Comparison of ENCODE assay signal across 1 cellular context in the genomic region with DNA sequence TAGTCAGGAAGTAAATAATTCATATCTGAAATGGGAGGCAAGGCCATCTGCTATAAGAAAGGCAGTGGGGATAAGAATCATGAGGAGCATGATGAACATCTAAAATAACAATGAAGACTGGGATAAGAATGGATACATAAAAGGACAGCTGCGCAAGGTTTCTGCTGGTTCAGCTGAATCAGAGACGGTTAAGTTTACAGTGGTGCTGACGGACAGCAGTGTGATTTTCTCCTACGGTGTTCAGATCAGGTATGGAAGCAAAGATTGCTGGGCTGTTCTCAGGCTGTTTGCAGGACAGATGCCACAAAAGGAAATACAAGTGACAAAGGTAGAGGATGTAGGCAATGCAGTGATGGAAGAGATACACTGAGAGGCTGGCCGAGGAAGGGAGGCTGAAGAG.
TF ChIP-seq lines count a peak whose summit lies in the region.

No MANE protein-coding gene starts in this region.

TF ChIP-seq in GM12878, 131 proteins besides CTCF, POLR2A, EP300 and RAD21:
- TF ChIP-seq, protein P1, sequence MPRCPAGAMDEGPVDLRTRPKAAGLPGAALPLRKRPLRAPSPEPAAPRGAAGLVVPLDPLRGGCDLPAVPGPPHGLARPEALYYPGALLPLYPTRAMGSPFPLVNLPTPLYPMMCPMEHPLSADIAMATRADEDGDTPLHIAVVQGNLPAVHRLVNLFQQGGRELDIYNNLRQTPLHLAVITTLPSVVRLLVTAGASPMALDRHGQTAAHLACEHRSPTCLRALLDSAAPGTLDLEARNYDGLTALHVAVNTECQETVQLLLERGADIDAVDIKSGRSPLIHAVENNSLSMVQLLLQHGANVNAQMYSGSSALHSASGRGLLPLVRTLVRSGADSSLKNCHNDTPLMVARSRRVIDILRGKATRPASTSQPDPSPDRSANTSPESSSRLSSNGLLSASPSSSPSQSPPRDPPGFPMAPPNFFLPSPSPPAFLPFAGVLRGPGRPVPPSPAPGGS (IDR thresholded peaks at IDR 0.05; ENCODE audit: borderline replicate concordance, insufficient read depth, low read depth, low read length, poor library complexity, severe bottlenecking): no peak
- peak; percentile 65; the same call in 1 of the 2 replicates for TF ChIP-seq REST (IDR thresholded peaks at IDR 0.05; ENCODE audit: low read depth, low read length)
- TF ChIP-seq CHD2 (IDR thresholded peaks at IDR 0.05; ENCODE audit: borderline replicate concordance, low read depth, low read length): 0 out of 2 replicates have a peak, but pooled peaks have one; percentile 4
TF ChIP-seq in GM12878: peak in this region for 2.
